Comparison of ENCODE assay signal across 16 cellular contexts in genomic region chr6:150194200-150194599, GRCh38. TPM values are rescaled to one million over a fixed set of nuclear protein-coding genes. Genes with fewer than 3 reads are reported as not detected.
A peak's percentile ranks its signal among the peaks of the same experiment; 100 is the strongest.
DNase-seq lines count a peak whose midpoint lies in the region; ATAC-seq and TF ChIP-seq lines count a peak whose summit lies in the region.
"Had no signal": no experiment of that assay in that cellular context is flagged by ENCODE, and none has a peak within 500 bp of the region (broad histone marks: within the 10 kb centered on the region; RNA-seq: fewer than 3 reads in every experiment).

No MANE protein-coding gene starts in this region.

- intact Hi-C loops in psoas muscle (cut with DNase I), result no loop called here
- intact Hi-C loops in left colon (cut with DNase I, micrococcal nuclease), result no loop called here

- ATAC-seq in psoas muscle (no peak), left colon (no peak)

- no peaks in the 10 kb centered on the region for H3K9me3 ChIP-seq in psoas muscle

- H3K36me3 ChIP-seq in psoas muscle (ENCODE audit: insufficient read depth in 1 of 2, low read depth in 1 of 2), result no peaks in the 10 kb centered on the region
- H3K36me3 ChIP-seq: BLaER1 had no signal

- peak; percentile 23 for DNase-seq in DMS53 (lab: John Stamatoyannopoulos, UW)
- no peak for DNase-seq in DMS53 treated with DMSO at 0.1 percent for 48 hours (lab: John Stamatoyannopoulos, UW; ENCODE audit: unreplicated experiment)
- peak; percentile 50 for DNase-seq in LNCaP clone FGC (ENCODE audit: low read depth)
- peak; percentile 23 for DNase-seq in NCI-H748 (lab: John Stamatoyannopoulos, UW; ENCODE audit: unreplicated experiment)
- DNase-seq in psoas muscle, result no peak
- DNase-seq in activated CD4-positive, alpha-beta T cell treated with anti-CD3 and anti-CD28 coated beads, Interleukin-2, amount 50 U/mL, for 1 hour, result no peak
- DNase-seq in left colon, result no peak
- DNase-seq in GDM1 (lab: John Stamatoyannopoulos, UW), result no peak
- DNase-seq: Caco-2; CD8-positive, alpha-beta memory T cell; EL; HCEC 1CT had no signal

- H3K27me3 ChIP-seq in psoas muscle (ENCODE audit: insufficient read depth in 3 of 3, low read length in 2 of 3), result no peaks in the 10 kb centered on the region
- H3K27me3 ChIP-seq: BLaER1 had no signal

- H3K27ac ChIP-seq in psoas muscle, result peak overlapping the region; percentile 21
- H3K27ac ChIP-seq: 22Rv1, BLaER1, HL-60 had no signal

- TF ChIP-seq CTCF in LNCaP clone FGC (IDR thresholded peaks at IDR 0.05; ENCODE audit: control insufficient read depth, extremely low read depth, insufficient read depth) (no peak), psoas muscle (IDR thresholded peaks at IDR 0.05) (no peak)

- peaks cover 31% of the 10 kb centered on the region for H3K4me1 ChIP-seq in psoas muscle

- no peak overlapping the region for H3K4me3 ChIP-seq in LNCaP clone FGC (ENCODE audit: low read depth, low read length)
- no peak overlapping the region for H3K4me3 ChIP-seq in psoas muscle
- H3K4me3 ChIP-seq: BLaER1 had no signal

- 72 to 96% (median 82%) methylated on average over 1 of the region's 1 CpG for WGBS in psoas muscle, 3 donors

RNA-seq across cellular contexts. Expression of gene PPP1R14C, which starts 51.4 kb away (rescaled TPM):
- total RNA-seq in psoas muscle, result 10 to 100 TPM; 13.3 to 62.8 (median 22.4) TPM
- 10 to 100 TPM in 2 of 3 donors, 1 to 10 TPM in 1; 5.9 to 41.2 (median 30.1) TPM for polyA plus RNA-seq in psoas muscle
- total RNA-seq in left colon, result 10 to 100 TPM; 28.9 to 40.0 TPM
- total RNA-seq: H4 had no signal

Comparison
In these comparisons a context has a peak if more than half of its experiments do, and no peak if none do; other contexts are left out.
1. DNase-seq: peak in DMS53 (single experiment), LNCaP clone FGC (single experiment) and NCI-H748 (single experiment); none in DMS53 treated with DMSO at 0.1 percent for 48 hours (single experiment), psoas muscle (0 of 2), activated CD4-positive, alpha-beta T cell treated with anti-CD3 and anti-CD28 coated beads, Interleukin-2, amount 50 U/mL, for 1 hour (single experiment), left colon (0 of 2) and GDM1 (single experiment).